ENCODE assay signal across 9 cellular contexts in the genomic region with DNA sequence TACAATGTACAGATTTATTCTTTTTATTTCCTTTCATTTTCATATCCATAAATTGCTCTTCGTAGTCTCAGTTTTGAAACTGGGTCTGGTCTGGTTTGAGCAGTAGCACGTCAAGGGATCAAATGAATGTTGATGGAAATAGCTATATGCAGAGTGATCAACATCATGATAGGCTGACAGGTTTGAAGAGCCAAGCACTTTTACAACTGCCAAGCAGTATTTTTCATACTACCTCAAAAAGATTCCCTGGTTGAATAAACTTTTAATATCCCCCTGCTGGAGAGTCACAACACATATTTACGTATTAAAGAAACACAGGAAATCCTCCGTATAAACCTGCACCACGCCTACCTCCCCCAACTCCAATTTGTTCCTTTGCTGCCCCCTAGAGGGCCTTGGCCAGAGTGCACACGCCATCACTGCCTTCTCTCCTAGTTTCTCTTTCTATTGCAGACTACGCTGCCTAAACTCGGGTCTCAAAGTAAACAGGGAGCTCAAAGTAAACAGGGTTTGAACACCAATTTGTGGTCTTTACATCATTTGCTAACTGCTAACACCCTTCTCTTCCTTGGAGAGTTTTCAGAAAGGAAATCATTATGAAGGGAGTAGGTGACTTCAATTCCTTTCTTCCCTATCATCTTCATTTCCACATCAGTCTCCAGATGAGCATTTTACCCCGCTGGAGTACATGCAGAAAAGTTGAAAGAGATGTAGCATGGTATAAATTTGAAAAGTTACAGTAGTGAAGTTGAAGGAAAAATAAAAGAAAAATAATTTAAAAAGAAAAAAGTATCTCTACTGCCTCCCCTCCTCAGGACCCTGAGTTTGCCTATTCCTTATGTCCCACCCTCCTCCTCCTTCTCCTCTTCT. TPM values are rescaled to one million over a fixed set of nuclear protein-coding genes. Genes with fewer than 3 reads are reported as not detected.
DNase-seq lines count a peak whose midpoint lies in the region; ATAC-seq, FAIRE-seq and TF ChIP-seq lines count a peak whose summit lies in the region.
"Not testable (repeated sequence)": the region's sequence is repeated elsewhere in the genome, so short reads cannot be mapped to it uniquely, and the experiment has no call there.
"Had no signal": no experiment of that assay in that cellular context is flagged by ENCODE, and none has a peak within 500 bp of the region (broad histone marks: within the 10 kb centered on the region; RNA-seq: fewer than 3 reads in every experiment).

No MANE protein-coding gene starts in this region.

- peak overlapping the region; percentile 32 for H3K4me3 Mint-ChIP-seq in activated naive CD8-positive, alpha-beta T cell treated with anti-CD3 and anti-CD28 coated beads, Interleukin-2, amount 10 ng/mL, durations not matched to agents 7 days and 5 days
- not testable (repeated sequence) for H3K4me3 Mint-ChIP-seq in osteocyte (ENCODE audit: unreplicated experiment)

- H3K36me3 ChIP-seq in heart left ventricle, result not testable (repeated sequence)

- TF ChIP-seq CTCF in heart left ventricle (IDR thresholded peaks at IDR 0.05) (peak in 7 of 12 donors; percentile 11 to 42 (median 13)), osteocyte (IDR thresholded peaks at IDR 0.05) (peak; percentile 30)

- H3K9me3 ChIP-seq in heart left ventricle, result not testable (repeated sequence)

- FAIRE-seq in GM12892 (lab: Jason Lieb, UNC), result peak; percentile 100

- intact Hi-C loops in heart left ventricle (cut with DNase I), result not testable (repeated sequence)

- H3K4me1 Mint-ChIP-seq in activated naive CD8-positive, alpha-beta T cell treated with anti-CD3 and anti-CD28 coated beads, Interleukin-2, amount 10 ng/mL, durations not matched to agents 7 days and 5 days; osteocyte (ENCODE audit: unreplicated experiment): not testable (repeated sequence)

- not testable (repeated sequence) for H3K27ac ChIP-seq in heart left ventricle

- H3K27me3 Mint-ChIP-seq in activated naive CD8-positive, alpha-beta T cell treated with anti-CD3 and anti-CD28 coated beads, Interleukin-2, amount 10 ng/mL, durations not matched to agents 7 days and 5 days; osteocyte (ENCODE audit: unreplicated experiment): not testable (repeated sequence)

- not testable (repeated sequence) for H3K4me1 ChIP-seq in heart left ventricle

- ATAC-seq in GM19397 (IDR thresholded peaks at IDR 0.05; ENCODE audit: unreplicated experiment) (peak; percentile 99), HG02588 (IDR thresholded peaks at IDR 0.05; ENCODE audit: unreplicated experiment) (peak; percentile 100), HG03139 (IDR thresholded peaks at IDR 0.05; ENCODE audit: unreplicated experiment) (peak; percentile 100), heart left ventricle (peak in 3 of 4 donors; percentile 44 to 67 (median 51))
- ATAC-seq in activated naive CD8-positive, alpha-beta T cell treated with anti-CD3 and anti-CD28 coated beads, Interleukin-2, amount 10 ng/mL, durations not matched to agents 7 days and 5 days (ENCODE audit: low read depth), result peak; percentile 84

- H3K9me3 Mint-ChIP-seq in activated naive CD8-positive, alpha-beta T cell treated with anti-CD3 and anti-CD28 coated beads, Interleukin-2, amount 10 ng/mL, durations not matched to agents 7 days and 5 days; osteocyte (ENCODE audit: unreplicated experiment): not testable (repeated sequence)

- not testable (repeated sequence) for H3K36me3 Mint-ChIP-seq in activated naive CD8-positive, alpha-beta T cell treated with anti-CD3 and anti-CD28 coated beads, Interleukin-2, amount 10 ng/mL, durations not matched to agents 7 days and 5 days; osteocyte (ENCODE audit: unreplicated experiment)

- not testable (repeated sequence) for TF ChIP-seq POLR2A in GM12892 (IDR thresholded peaks at IDR 0.05; ENCODE audit: low read depth, low read length); heart left ventricle (IDR thresholded peaks at IDR 0.05)

- POLR2A ChIA-PET in activated naive CD8-positive, alpha-beta T cell treated with anti-CD3 and anti-CD28 coated beads, Interleukin-2, amount 10 ng/mL, durations not matched to agents 7 days and 5 days (lab: Charles Lee), result not testable (repeated sequence)

- WGBS in heart left ventricle, 4 donors, result 12 to 30% (median 21%) methylated on average over 4 to 6 of the region's 9 CpGs

- DNase-seq in GM12892 (ENCODE audit: insufficient read length); activated naive CD8-positive, alpha-beta T cell treated with anti-CD3 and anti-CD28 coated beads, Interleukin-2, amount 10 ng/mL, durations not matched to agents 7 days and 5 days; heart left ventricle; osteocyte (ENCODE audit: extremely low spot score, unreplicated experiment): not testable (repeated sequence)
- DNase-seq in NCI-H460 (ENCODE audit: extremely low read depth, low read depth), result peak; percentile 3

- H3K4me3 ChIP-seq in heart left ventricle, result not testable (repeated sequence)

- not testable (repeated sequence) for H3K27me3 ChIP-seq in heart left ventricle

- H3K27ac Mint-ChIP-seq in activated naive CD8-positive, alpha-beta T cell treated with anti-CD3 and anti-CD28 coated beads, Interleukin-2, amount 10 ng/mL, durations not matched to agents 7 days and 5 days; osteocyte (ENCODE audit: unreplicated experiment): not testable (repeated sequence)

RNA-seq across cellular contexts. Expression of a gene that starts 8.3 kb away (rescaled TPM):
- polyA plus RNA-seq in GM12892 (2012; ENCODE audit: missing spikeins), result not detected
- 7.6 and 8.3 TPM in 2 replicates for total RNA-seq in NCI-H460 (2014; rRNA removed; shearing (Covaris generic))
- 1.1 and 3.1 TPM in 2 replicates for polyA plus RNA-seq in NCI-H460 (2014; cell fraction: nucleus; rRNA removed)
- total RNA-seq in activated naive CD8-positive, alpha-beta T cell treated with anti-CD3 and anti-CD28 coated beads, Interleukin-2, amount 10 ng/mL, durations not matched to agents 7 days and 5 days, result not detected
- total RNA-seq in heart left ventricle (under 1 TPM in 4 of 9 donors, not detected in 5; 0.05 to 0.12 (median 0.08) TPM), osteocyte (not detected in 2 replicates)
- not detected for polyA plus RNA-seq in heart left ventricle
- total RNA-seq: glomerular endothelial cell had no signal
